2 cellular contexts compared by ENCODE assay signal in the genomic region with DNA sequence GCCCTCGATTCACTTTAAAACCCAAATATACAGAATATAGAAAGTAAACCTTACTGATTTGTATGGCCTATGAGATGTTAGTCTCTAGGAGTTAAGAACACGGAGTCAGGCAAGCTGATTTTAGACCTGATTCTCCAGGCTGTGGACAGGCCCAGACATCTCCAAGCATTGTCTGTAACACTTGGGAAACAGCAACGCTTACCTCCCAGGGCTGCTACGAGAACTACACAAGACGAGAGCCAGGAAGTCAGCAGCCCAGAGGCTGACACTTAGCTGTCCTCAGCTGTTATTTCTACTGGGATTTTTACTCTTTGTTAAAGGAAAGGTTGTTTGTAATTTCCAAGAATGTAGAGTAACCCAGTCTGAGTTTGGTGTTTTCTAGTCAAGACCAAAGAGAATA.
TF ChIP-seq lines count a peak whose summit lies in the region.

No MANE protein-coding gene starts in this region.

TF ChIP-seq in GM23338, 12 proteins besides CTCF, POLR2A, EP300 and RAD21:
- TF ChIP-seq, protein P1, sequence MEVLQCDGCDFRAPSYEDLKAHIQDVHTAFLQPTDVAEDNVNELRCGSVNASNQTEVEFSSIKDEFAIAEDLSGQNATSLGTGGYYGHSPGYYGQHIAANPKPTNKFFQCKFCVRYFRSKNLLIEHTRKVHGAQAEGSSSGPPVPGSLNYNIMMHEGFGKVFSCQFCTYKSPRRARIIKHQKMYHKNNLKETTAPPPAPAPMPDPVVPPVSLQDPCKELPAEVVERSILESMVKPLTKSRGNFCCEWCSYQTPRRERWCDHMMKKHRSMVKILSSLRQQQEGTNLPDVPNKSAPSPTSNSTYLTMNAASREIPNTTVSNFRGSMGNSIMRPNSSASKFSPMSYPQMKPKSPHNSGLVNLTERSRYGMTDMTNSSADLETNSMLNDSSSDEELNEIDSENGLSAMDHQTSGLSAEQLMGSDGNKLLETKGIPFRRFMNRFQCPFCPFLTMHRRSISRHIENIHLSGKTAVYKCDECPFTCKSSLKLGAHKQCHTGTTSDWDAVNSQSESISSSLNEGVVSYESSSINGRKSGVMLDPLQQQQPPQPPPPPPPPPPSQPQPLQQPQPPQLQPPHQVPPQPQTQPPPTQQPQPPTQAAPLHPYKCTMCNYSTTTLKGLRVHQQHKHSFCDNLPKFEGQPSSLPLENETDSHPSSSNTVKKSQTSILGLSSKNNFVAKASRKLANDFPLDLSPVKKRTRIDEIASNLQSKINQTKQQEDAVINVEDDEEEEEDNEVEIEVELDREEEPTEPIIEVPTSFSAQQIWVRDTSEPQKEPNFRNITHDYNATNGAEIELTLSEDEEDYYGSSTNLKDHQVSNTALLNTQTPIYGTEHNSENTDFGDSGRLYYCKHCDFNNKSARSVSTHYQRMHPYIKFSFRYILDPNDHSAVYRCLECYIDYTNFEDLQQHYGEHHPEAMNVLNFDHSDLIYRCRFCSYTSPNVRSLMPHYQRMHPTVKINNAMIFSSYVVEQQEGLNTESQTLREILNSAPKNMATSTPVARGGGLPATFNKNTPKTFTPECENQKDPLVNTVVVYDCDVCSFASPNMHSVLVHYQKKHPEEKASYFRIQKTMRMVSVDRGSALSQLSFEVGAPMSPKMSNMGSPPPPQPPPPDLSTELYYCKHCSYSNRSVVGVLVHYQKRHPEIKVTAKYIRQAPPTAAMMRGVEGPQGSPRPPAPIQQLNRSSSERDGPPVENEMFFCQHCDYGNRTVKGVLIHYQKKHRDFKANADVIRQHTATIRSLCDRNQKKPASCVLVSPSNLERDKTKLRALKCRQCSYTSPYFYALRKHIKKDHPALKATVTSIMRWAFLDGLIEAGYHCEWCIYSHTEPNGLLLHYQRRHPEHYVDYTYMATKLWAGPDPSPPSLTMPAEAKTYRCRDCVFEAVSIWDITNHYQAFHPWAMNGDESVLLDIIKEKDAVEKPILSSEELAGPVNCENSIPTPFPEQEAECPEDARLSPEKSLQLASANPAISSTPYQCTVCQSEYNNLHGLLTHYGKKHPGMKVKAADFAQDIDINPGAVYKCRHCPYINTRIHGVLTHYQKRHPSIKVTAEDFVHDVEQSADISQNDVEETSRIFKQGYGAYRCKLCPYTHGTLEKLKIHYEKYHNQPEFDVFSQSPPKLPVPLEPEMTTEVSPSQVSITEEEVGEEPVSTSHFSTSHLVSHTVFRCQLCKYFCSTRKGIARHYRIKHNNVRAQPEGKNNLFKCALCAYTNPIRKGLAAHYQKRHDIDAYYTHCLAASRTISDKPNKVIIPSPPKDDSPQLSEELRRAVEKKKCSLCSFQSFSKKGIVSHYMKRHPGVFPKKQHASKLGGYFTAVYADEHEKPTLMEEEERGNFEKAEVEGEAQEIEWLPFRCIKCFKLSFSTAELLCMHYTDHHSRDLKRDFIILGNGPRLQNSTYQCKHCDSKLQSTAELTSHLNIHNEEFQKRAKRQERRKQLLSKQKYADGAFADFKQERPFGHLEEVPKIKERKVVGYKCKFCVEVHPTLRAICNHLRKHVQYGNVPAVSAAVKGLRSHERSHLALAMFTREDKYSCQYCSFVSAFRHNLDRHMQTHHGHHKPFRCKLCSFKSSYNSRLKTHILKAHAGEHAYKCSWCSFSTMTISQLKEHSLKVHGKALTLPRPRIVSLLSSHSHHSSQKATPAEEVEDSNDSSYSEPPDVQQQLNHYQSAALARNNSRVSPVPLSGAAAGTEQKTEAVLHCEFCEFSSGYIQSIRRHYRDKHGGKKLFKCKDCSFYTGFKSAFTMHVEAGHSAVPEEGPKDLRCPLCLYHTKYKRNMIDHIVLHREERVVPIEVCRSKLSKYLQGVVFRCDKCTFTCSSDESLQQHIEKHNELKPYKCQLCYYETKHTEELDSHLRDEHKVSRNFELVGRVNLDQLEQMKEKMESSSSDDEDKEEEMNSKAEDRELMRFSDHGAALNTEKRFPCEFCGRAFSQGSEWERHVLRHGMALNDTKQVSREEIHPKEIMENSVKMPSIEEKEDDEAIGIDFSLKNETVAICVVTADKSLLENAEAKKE (CRISPR knock-in tag; IDR thresholded peaks at IDR 0.05) = no peak
- TF ChIP-seq EZH2 (IDR thresholded peaks at IDR 0.05; ENCODE audit: low read depth, unreplicated experiment) (no peak), STAT1 (IDR thresholded peaks at IDR 0.05; ENCODE audit: unreplicated experiment) (no peak), NANOG (IDR thresholded peaks at IDR 0.05; ENCODE audit: borderline replicate concordance) (no peak), POLR2AphosphoS5 (IDR thresholded peaks at IDR 0.05; ENCODE audit: low read depth) (no peak), ZNF331 (CRISPR knock-in tag; IDR thresholded peaks at IDR 0.05; ENCODE audit: low read depth) (no peak), CREB1 (CRISPR knock-in tag; IDR thresholded peaks at IDR 0.05; ENCODE audit: low read depth) (no peak), JUNB (IDR thresholded peaks at IDR 0.05; ENCODE audit: unreplicated experiment) (no peak)
- TF ChIP-seq, protein P2, sequence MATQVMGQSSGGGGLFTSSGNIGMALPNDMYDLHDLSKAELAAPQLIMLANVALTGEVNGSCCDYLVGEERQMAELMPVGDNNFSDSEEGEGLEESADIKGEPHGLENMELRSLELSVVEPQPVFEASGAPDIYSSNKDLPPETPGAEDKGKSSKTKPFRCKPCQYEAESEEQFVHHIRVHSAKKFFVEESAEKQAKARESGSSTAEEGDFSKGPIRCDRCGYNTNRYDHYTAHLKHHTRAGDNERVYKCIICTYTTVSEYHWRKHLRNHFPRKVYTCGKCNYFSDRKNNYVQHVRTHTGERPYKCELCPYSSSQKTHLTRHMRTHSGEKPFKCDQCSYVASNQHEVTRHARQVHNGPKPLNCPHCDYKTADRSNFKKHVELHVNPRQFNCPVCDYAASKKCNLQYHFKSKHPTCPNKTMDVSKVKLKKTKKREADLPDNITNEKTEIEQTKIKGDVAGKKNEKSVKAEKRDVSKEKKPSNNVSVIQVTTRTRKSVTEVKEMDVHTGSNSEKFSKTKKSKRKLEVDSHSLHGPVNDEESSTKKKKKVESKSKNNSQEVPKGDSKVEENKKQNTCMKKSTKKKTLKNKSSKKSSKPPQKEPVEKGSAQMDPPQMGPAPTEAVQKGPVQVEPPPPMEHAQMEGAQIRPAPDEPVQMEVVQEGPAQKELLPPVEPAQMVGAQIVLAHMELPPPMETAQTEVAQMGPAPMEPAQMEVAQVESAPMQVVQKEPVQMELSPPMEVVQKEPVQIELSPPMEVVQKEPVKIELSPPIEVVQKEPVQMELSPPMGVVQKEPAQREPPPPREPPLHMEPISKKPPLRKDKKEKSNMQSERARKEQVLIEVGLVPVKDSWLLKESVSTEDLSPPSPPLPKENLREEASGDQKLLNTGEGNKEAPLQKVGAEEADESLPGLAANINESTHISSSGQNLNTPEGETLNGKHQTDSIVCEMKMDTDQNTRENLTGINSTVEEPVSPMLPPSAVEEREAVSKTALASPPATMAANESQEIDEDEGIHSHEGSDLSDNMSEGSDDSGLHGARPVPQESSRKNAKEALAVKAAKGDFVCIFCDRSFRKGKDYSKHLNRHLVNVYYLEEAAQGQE (IDR thresholded peaks at IDR 0.05; ENCODE audit: unreplicated experiment) = no peak
TF ChIP-seq in GM23338: peak in this region for 0.

TF ChIP-seq in K562, 482 proteins besides CTCF, POLR2A, EP300 and RAD21 (continued from another document):
- TF ChIP-seq, protein P3, sequence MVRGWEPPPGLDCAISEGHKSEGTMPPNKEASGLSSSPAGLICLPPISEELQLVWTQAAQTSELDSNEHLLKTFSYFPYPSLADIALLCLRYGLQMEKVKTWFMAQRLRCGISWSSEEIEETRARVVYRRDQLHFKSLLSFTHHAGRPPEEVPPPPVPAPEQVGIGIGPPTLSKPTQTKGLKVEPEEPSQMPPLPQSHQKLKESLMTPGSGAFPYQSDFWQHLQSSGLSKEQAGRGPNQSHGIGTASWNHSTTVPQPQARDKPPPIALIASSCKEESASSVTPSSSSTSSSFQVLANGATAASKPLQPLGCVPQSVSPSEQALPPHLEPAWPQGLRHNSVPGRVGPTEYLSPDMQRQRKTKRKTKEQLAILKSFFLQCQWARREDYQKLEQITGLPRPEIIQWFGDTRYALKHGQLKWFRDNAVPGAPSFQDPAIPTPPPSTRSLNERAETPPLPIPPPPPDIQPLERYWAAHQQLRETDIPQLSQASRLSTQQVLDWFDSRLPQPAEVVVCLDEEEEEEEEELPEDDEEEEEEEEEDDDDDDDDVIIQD (CRISPR knock-in tag; IDR thresholded peaks at IDR 0.05) = no peak
- no peak for TF ChIP-seq ESRRA (IDR thresholded peaks at IDR 0.05; ENCODE audit: borderline replicate concordance, low read depth)
- TF ChIP-seq, protein P4, sequence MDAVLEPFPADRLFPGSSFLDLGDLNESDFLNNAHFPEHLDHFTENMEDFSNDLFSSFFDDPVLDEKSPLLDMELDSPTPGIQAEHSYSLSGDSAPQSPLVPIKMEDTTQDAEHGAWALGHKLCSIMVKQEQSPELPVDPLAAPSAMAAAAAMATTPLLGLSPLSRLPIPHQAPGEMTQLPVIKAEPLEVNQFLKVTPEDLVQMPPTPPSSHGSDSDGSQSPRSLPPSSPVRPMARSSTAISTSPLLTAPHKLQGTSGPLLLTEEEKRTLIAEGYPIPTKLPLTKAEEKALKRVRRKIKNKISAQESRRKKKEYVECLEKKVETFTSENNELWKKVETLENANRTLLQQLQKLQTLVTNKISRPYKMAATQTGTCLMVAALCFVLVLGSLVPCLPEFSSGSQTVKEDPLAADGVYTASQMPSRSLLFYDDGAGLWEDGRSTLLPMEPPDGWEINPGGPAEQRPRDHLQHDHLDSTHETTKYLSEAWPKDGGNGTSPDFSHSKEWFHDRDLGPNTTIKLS (IDR thresholded peaks at IDR 0.05; ENCODE audit: borderline replicate concordance, low read depth) = no peak
- no peak for TF ChIP-seq ZNF644 (tag; IDR thresholded peaks at IDR 0.05; ENCODE audit: low read depth)
- TF ChIP-seq KLF16 (IDR thresholded peaks at IDR 0.05) = no peak
- TF ChIP-seq, protein P5, sequence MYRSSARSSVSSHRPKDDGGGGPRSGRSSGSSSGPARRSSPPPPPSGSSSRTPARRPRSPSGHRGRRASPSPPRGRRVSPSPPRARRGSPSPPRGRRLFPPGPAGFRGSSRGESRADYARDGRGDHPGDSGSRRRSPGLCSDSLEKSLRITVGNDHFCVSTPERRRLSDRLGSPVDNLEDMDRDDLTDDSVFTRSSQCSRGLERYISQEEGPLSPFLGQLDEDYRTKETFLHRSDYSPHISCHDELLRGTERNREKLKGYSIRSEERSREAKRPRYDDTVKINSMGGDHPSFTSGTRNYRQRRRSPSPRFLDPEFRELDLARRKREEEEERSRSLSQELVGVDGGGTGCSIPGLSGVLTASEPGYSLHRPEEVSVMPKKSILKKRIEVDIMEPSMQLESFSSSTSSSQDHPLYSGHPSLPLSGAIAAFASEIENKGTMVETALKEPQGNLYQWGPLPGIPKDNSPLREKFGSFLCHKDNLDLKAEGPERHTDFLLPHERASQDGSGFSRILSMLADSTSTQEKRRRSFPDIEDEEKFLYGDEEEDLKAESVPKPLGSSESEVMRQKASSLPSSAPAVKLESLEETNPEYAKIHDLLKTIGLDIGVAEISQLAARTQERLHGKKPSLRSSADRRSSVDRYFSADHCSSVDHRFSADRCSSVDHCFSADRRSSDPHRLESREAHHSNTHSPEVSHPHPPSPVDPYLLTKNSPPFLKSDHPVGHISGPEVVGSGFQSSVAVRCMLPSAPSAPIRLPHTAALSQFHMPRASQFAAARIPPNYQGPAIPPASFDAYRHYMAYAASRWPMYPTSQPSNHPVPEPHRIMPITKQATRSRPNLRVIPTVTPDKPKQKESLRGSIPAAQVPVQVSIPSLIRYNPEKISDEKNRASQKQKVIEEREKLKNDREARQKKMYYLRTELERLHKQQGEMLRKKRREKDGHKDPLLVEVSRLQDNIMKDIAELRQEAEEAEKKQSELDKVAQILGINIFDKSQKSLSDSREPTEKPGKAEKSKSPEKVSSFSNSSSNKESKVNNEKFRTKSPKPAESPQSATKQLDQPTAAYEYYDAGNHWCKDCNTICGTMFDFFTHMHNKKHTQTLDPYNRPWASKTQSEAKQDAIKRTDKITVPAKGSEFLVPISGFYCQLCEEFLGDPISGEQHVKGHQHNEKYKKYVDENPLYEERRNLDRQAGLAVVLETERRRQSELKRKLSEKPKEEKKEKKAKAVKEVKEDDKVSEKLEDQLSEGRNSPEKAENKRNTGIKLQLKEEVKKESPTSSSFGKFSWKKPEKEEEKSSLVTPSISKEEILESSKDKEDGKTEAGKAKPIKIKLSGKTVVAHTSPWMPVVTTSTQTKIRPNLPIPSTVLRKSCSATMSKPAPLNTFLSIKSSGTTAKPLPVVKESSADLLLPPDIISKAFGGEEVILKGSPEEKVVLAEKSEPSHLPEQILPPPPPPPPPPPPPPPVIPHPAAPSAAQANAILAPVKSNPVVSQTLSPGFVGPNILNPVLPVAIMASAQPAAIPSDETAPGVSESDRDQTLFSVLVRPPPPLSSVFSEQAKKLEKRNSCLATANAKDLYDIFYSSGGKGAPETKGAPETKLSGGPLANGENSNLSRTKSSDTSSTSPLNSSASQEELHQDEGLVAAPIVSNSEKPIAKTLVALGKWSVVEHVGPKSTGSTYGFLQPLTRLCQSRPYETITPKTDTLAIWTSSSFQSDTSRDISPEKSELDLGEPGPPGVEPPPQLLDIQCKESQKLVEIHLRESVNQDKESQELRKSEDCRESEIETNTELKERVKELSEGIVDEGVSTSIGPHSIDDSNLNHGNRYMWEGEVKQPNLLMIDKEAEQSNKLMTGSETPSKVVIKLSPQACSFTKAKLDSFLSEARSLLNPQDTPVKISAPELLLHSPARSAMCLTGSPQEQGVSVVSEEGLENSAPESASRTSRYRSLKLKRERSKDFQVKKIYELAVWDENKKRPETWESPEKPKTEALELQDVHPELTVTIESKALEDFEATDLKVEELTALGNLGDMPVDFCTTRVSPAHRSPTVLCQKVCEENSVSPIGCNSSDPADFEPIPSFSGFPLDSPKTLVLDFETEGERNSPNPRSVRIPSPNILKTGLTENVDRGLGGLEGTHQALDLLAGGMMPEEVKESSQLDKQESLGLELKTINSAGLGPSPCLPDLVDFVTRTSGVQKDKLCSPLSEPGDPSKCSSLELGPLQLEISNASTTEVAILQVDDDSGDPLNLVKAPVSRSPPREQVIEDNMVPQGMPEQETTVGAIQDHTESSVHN (IDR thresholded peaks at IDR 0.05; ENCODE audit: borderline replicate concordance in 1 of 2, low read depth in 1 of 2) = no peak
- no peak for TF ChIP-seq ZNF583 (CRISPR knock-in tag; IDR thresholded peaks at IDR 0.05)
- TF ChIP-seq TBL1XR1 (IDR thresholded peaks at IDR 0.05; ENCODE audit: low read length in 2 of 2) = no peak
- TF ChIP-seq C11orf30 (IDR thresholded peaks at IDR 0.05; ENCODE audit: low read depth) = no peak
- no peak for TF ChIP-seq THRAP3 (IDR thresholded peaks at IDR 0.05; ENCODE audit: borderline replicate concordance)
- no peak for TF ChIP-seq ZEB2 (IDR thresholded peaks at IDR 0.05)
- TF ChIP-seq ZNF134 (CRISPR knock-in tag; conservative IDR thresholded peaks at IDR 0.05) = no peak
- TF ChIP-seq TCF7L2 (IDR thresholded peaks at IDR 0.05; ENCODE audit: low read depth, low read length) = no peak
- no peak for TF ChIP-seq SMARCE1 (IDR thresholded peaks at IDR 0.05)
TF ChIP-seq in K562: peak in this region for 0.
